In the genomic region with DNA sequence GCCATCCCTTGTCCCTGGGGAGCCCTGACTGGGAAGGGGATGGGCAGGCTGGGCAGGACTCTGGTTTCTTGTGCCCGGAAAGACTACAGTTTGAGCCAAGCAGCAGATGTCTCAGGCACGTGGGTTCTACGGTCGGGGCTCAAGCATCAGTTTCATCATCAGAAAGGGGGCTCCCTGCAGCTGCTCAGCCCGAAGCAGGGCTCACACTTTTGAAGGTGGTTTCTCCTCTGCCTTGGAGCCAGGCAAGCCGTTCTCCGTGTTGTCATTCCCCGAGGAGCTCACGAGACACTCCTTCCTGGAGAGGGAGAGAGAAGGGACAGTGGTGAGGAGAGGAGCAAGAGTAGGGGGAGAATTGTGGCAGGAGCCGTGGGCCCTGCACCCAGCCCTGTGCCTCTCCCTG, we compare ENCODE assay signal across 29 cellular contexts. TPM values are rescaled to one million over a fixed set of nuclear protein-coding genes. Genes with fewer than 3 reads are reported as not detected.
"Had no signal": no experiment of that assay in that cellular context is flagged by ENCODE, and none has a peak within 500 bp of the region (broad histone marks: within the 10 kb centered on the region; RNA-seq: fewer than 3 reads in every experiment).

No MANE protein-coding gene starts in this region.

- H3K4me3 Mint-ChIP-seq: activated CD4-positive, alpha-beta T cell treated with anti-CD3 and anti-CD28 coated beads, Interleukin-2, amount 10 ng/mL, durations not matched to agents 24 days and 14 days; activated CD8-positive, alpha-beta T cell treated with anti-CD3 and anti-CD28 coated beads, Interleukin-2, amount 10 ng/mL, durations not matched to agents 7 days and 5 days; activated naive CD4-positive, alpha-beta T cell treated with anti-CD3 and anti-CD28 coated beads, Interleukin-2, amount 50 U/mL, for 24 hours; activated T-cell treated with anti-CD3 and anti-CD28 coated beads, Interleukin-2, amount 50 U/mL, for 24 hours; brain; T-helper 2 cell treated with Interferon-gamma antibody and Interleukin-4, amounts not matched to agents 5 μg/mL and 100 μg/mL, for 36 hours had no signal

- H3K36me3 ChIP-seq: MG63 had no signal

- H3K27ac ChIP-seq: RWPE1 had no signal

- H3K9me3 ChIP-seq: MG63 had no signal

- H3K4me1 Mint-ChIP-seq: activated CD4-positive, alpha-beta T cell treated with anti-CD3 and anti-CD28 coated beads, Interleukin-2, amount 10 ng/mL, durations not matched to agents 24 days and 14 days; activated naive CD4-positive, alpha-beta T cell treated with anti-CD3 and anti-CD28 coated beads, Interleukin-2, amount 50 U/mL, for 24 hours; brain had no signal

- H3K36me3 Mint-ChIP-seq: activated naive CD4-positive, alpha-beta T cell treated with anti-CD3 and anti-CD28 coated beads, Interleukin-2, amount 50 U/mL, for 24 hours; brain had no signal

- DNase-seq: activated CD4-positive, alpha-beta T cell treated with anti-CD3 and anti-CD28 coated beads, Interleukin-2, amount 10 ng/mL, durations not matched to agents 24 days and 14 days; activated CD4-positive, alpha-beta T cell treated with anti-CD3 and anti-CD28 coated beads, Interleukin-2, amount 50 U/mL, for 4 hours; activated CD8-positive, alpha-beta T cell treated with anti-CD3 and anti-CD28 coated beads, Interleukin-2, amount 10 ng/mL, durations not matched to agents 7 days and 5 days; activated gamma-delta T cell; activated naive CD4-positive, alpha-beta T cell treated with Interleukin-2 at 50 U/mL for 16 hours; activated T-cell treated with anti-CD3 and anti-CD28 coated beads, Interleukin-2, amount 50 U/mL, for 24 hours; anterior cingulate cortex; central memory CD4-positive, alpha-beta T cell; Karpas-422; KBM-7; MG63; NCI-H1048; NCI-H1436 treated with DMSO at 0.1 percent for 48 hours; NCI-H1694 treated with DMSO at 0.1 percent for 48 hours; NCI-H2029; NCI-H345; NCI-H526; NCI-H748 treated with DMSO at 0.1 percent for 48 hours; NK-92 treated with Interleukin-12 subunit alpha and Interleukin-12 subunit beta, amount 100 ng/mL, for 24 hours; PC-3 had no signal

- H3K27me3 ChIP-seq: MG63 had no signal

- H3K4me3 ChIP-seq: MG63 had no signal

- H3K9me3 Mint-ChIP-seq: activated CD4-positive, alpha-beta T cell treated with anti-CD3 and anti-CD28 coated beads, Interleukin-2, amount 10 ng/mL, durations not matched to agents 24 days and 14 days; activated naive CD4-positive, alpha-beta T cell treated with anti-CD3 and anti-CD28 coated beads, Interleukin-2, amount 50 U/mL, for 24 hours; activated T-cell treated with anti-CD3 and anti-CD28 coated beads, Interleukin-2, amount 50 U/mL, for 24 hours; activated T-helper 2 cell treated with anti-CD3 and anti-CD28 coated beads, Interferon-gamma antibody, Interleukin-2, Interleukin-4, amounts not matched to agents 10 μg/mL and 5 μg/mL and 100 μg/mL, durations not matched to agents 14 hours and 24 hours and 36 hours; brain; T-helper 2 cell treated with Interferon-gamma antibody and Interleukin-4, amounts not matched to agents 5 μg/mL and 100 μg/mL, for 36 hours had no signal

- ATAC-seq: activated CD8-positive, alpha-beta T cell treated with anti-CD3 and anti-CD28 coated beads, Interleukin-2, amount 10 ng/mL, durations not matched to agents 7 days and 5 days; PC-3; Right ventricle myocardium inferior had no signal

- H3K27ac Mint-ChIP-seq: activated CD4-positive, alpha-beta T cell treated with anti-CD3 and anti-CD28 coated beads, Interleukin-2, amount 10 ng/mL, durations not matched to agents 24 days and 14 days; activated CD8-positive, alpha-beta T cell treated with anti-CD3 and anti-CD28 coated beads, Interleukin-2, amount 10 ng/mL, durations not matched to agents 7 days and 5 days; activated naive CD4-positive, alpha-beta T cell treated with anti-CD3 and anti-CD28 coated beads, Interleukin-2, amount 50 U/mL, for 24 hours; activated T-cell treated with anti-CD3 and anti-CD28 coated beads, Interleukin-2, amount 50 U/mL, for 24 hours; activated T-helper 2 cell treated with anti-CD3 and anti-CD28 coated beads, Interferon-gamma antibody, Interleukin-2, Interleukin-4, amounts not matched to agents 10 μg/mL and 5 μg/mL and 100 μg/mL, durations not matched to agents 14 hours and 24 hours and 36 hours; brain; T-helper 2 cell treated with Interferon-gamma antibody and Interleukin-4, amounts not matched to agents 5 μg/mL and 100 μg/mL, for 36 hours had no signal

RNA-seq across cellular contexts. Expression of a gene that starts 15.8 kb away (rescaled TPM):
- total RNA-seq: NCI-H460, PC-3 had no signal

RNA-seq across cellular contexts. Expression of a gene that starts 39.6 kb away (rescaled TPM):
- total RNA-seq: activated CD8-positive, alpha-beta T cell treated with anti-CD3 and anti-CD28 coated beads, Interleukin-2, amount 10 ng/mL, durations not matched to agents 7 days and 5 days; NCI-H460; PC-3; T-helper 1 cell treated with Interleukin-12 subunit alpha and Interleukin-12 subunit beta and Interleukin-4 antibody, amounts not matched to agents 30 ng/mL and 1 ng/mL, for 36 hours had no signal

RNA-seq across cellular contexts. Expression of a gene that starts 50.1 kb away (rescaled TPM):
- total RNA-seq: bronchial epithelial cell, NCI-H460, PC-3, Right ventricle myocardium inferior had no signal

RNA-seq across cellular contexts. Expression of a gene that starts 59.9 kb away (rescaled TPM):
- total RNA-seq: activated CD4-positive, alpha-beta T cell treated with anti-CD3 and anti-CD28 coated beads, Interleukin-2, amount 10 ng/mL, durations not matched to agents 24 days and 14 days; activated T-helper 2 cell treated with anti-CD3 and anti-CD28 coated beads, Interferon-gamma antibody, Interleukin-2, Interleukin-4, amounts not matched to agents 10 μg/mL and 5 μg/mL and 100 μg/mL, durations not matched to agents 14 hours and 24 hours and 36 hours; NCI-H460; Right ventricle myocardium inferior; T-helper 1 cell treated with Interleukin-12 subunit alpha and Interleukin-12 subunit beta and Interleukin-4 antibody, amounts not matched to agents 30 ng/mL and 1 ng/mL, for 36 hours had no signal
